ENCODE assay signal across 26 cellular contexts in the genomic region with DNA sequence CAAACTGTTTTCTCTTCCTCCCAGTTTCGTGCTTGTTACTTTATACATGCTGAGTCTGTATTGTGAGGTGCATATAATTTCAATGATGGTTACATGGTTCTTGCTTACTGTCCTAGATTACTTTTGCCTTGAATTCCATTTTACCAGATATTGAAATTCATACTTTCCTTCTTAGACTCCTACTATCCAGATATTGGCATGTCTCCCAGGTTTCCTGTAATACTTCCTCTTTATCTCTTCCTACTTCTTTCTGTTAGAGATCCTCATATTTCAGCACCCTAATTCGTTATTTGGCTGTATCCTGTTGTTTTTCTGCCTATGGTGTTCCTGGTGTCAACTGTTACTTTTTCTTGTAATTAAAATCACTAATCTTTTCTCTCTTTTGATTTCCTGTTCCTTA.
DNase-seq lines count a peak whose midpoint lies in the region; ATAC-seq and TF ChIP-seq lines count a peak whose summit lies in the region.
"Had no signal": no experiment of that assay in that cellular context is flagged by ENCODE, and none has a peak within 500 bp of the region (broad histone marks: within the 10 kb centered on the region; RNA-seq: fewer than 3 reads in every experiment).

No MANE protein-coding gene starts in this region.

- H3K27me3 ChIP-seq in CD8-positive, alpha-beta T cell (ENCODE audit: insufficient read depth, low read length) = no peaks in the 10 kb centered on the region
- H3K27me3 ChIP-seq: tibial artery had no signal

- H3K9me3 Mint-ChIP-seq in CD8-positive, alpha-beta T cell = no peaks in the 10 kb centered on the region
- peaks cover 8% of the 10 kb centered on the region for H3K9me3 Mint-ChIP-seq in mesothelial cell of epicardium
- H3K9me3 Mint-ChIP-seq: H9 had no signal

- H3K36me3 ChIP-seq in CD8-positive, alpha-beta T cell (ENCODE audit: insufficient read depth, low read length) = no peaks in the 10 kb centered on the region
- H3K36me3 ChIP-seq: tibial artery had no signal

- DNase-seq in EL (peak; percentile 47), LHCN-M2 (ENCODE audit: low read depth) (peak; percentile 38), amniotic epithelial cell (ENCODE audit: low read depth) (peak; percentile 75), iris pigment epithelial cell (ENCODE audit: low read depth) (peak; percentile 59), islet precursor cell (no peak), mesothelial cell of epicardium (ENCODE audit: low spot score in 2 of 2, unreplicated experiment in 2 of 2) (no peak)
- DNase-seq in CD8-positive, alpha-beta T cell = no peak
- DNase-seq: activated CD4-positive, alpha-beta T cell treated with anti-CD3 and anti-CD28 coated beads for 1 hour; activated naive CD4-positive, alpha-beta T cell treated with Interleukin-2 at 50 U/mL for 16 hours; activated T-cell treated with anti-CD3 and anti-CD28 coated beads, Interleukin-2, amount 50 U/mL, for 48 hours; anterior cingulate cortex; cerebellar nuclear complex; DMS79 treated with DMSO at 0.1 percent for 48 hours; effector CD4-positive, alpha-beta T cell; H9; left cardiac atrium; mesenchymal stem cell; naive B cell; NCI-H187; NCI-H69; occipital lobe; RPMI8226; stimulated activated CD4-positive, alpha-beta T cell treated with anti-CD3 and anti-CD28 coated beads, Interleukin-4, amount 100 ng/mL, for 24 hours; stimulated activated naive CD8-positive, alpha-beta T cell treated with anti-CD3 and anti-CD28 coated beads, Interleukin-15, Interleukin-2, amounts not matched to agents 100 U/mL and 50 U/mL, for 24 hours; tibial artery had no signal

- POLR2A ChIA-PET in CD8-positive, alpha-beta T cell (lab: Charles Lee) = no interaction called here

- no peaks in the 10 kb centered on the region for H3K4me1 ChIP-seq in CD8-positive, alpha-beta T cell (ENCODE audit: insufficient read depth, low read length)
- H3K4me1 ChIP-seq: tibial artery had no signal

- ATAC-seq in CD8-positive, alpha-beta T cell = no peak
- no peak for ATAC-seq in GM19397 (IDR thresholded peaks at IDR 0.05; ENCODE audit: unreplicated experiment)
- ATAC-seq: stimulated activated naive CD8-positive, alpha-beta T cell treated with anti-CD3 and anti-CD28 coated beads, Interleukin-15, Interleukin-2, amounts not matched to agents 100 U/mL and 50 U/mL, for 24 hours had no signal

- no peak overlapping the region for H3K27ac Mint-ChIP-seq in CD8-positive, alpha-beta T cell
- no peak overlapping the region for H3K27ac Mint-ChIP-seq in mesothelial cell of epicardium
- H3K27ac Mint-ChIP-seq: H9, naive B cell had no signal

- TF ChIP-seq CTCF in CD8-positive, alpha-beta T cell (IDR thresholded peaks at IDR 0.05) = no peak
- no peak for TF ChIP-seq CTCF in mesothelial cell of epicardium (IDR thresholded peaks at IDR 0.05; ENCODE audit: unreplicated experiment)

- no peaks in the 10 kb centered on the region for H3K9me3 ChIP-seq in CD8-positive, alpha-beta T cell (ENCODE audit: low read length)
- H3K9me3 ChIP-seq: tibial artery had no signal

- H3K4me3 Mint-ChIP-seq in CD8-positive, alpha-beta T cell = no peak overlapping the region
- no peak overlapping the region for H3K4me3 Mint-ChIP-seq in mesothelial cell of epicardium
- H3K4me3 Mint-ChIP-seq: H9, naive B cell had no signal

- CTCF ChIA-PET in CD8-positive, alpha-beta T cell (lab: Charles Lee) = no interaction called here

- H3K36me3 Mint-ChIP-seq in CD8-positive, alpha-beta T cell = no peaks in the 10 kb centered on the region
- no peaks in the 10 kb centered on the region for H3K36me3 Mint-ChIP-seq in mesothelial cell of epicardium
- H3K36me3 Mint-ChIP-seq: naive B cell had no signal

- no peak overlapping the region for H3K27ac ChIP-seq in CD8-positive, alpha-beta T cell (ENCODE audit: low read depth, low read length)
- H3K27ac ChIP-seq: tibial artery had no signal

- H3K27me3 Mint-ChIP-seq in CD8-positive, alpha-beta T cell (ENCODE audit: low read depth) = no peaks in the 10 kb centered on the region
- H3K27me3 Mint-ChIP-seq in mesothelial cell of epicardium (ENCODE audit: low read depth) = peaks cover 2% of the 10 kb centered on the region
- H3K27me3 Mint-ChIP-seq: naive B cell had no signal

- intact Hi-C loops in CD8-positive, alpha-beta T cell (cut with DNase I, micrococcal nuclease) = no loop called here

- H3K4me3 ChIP-seq in CD8-positive, alpha-beta T cell (ENCODE audit: low read depth, low read length) = no peak overlapping the region
- H3K4me3 ChIP-seq: tibial artery had no signal

- H3K4me1 Mint-ChIP-seq in CD8-positive, alpha-beta T cell (ENCODE audit: low read depth) = no peaks in the 10 kb centered on the region
- peaks cover 12% of the 10 kb centered on the region for H3K4me1 Mint-ChIP-seq in mesothelial cell of epicardium
- H3K4me1 Mint-ChIP-seq: naive B cell had no signal

Comparison
In these comparisons a context has a peak if more than half of its experiments do, and no peak if none do; other contexts are left out.
1. DNase-seq: peak in EL (single experiment), LHCN-M2 (single experiment), amniotic epithelial cell (single experiment) and iris pigment epithelial cell (single experiment); none in CD8-positive, alpha-beta T cell (0 of 7), islet precursor cell (single experiment) and mesothelial cell of epicardium (0 of 2).